Comparison of ENCODE assay signal across 10 cellular contexts in genomic region chr12:75816892-75817291, GRCh38.
DNase-seq lines count a peak whose midpoint lies in the region; ATAC-seq and TF ChIP-seq lines count a peak whose summit lies in the region.
"Had no signal": no experiment of that assay in that cellular context is flagged by ENCODE, and none has a peak within 500 bp of the region (broad histone marks: within the 10 kb centered on the region; RNA-seq: fewer than 3 reads in every experiment).

No MANE protein-coding gene starts in this region.

- H3K27me3 ChIP-seq in PC-3 (ENCODE audit: low read length) = no peaks in the 10 kb centered on the region

- peaks cover 75% of the 10 kb centered on the region for H3K4me1 Mint-ChIP-seq in nephron progenitor cell

- H3K4me3 Mint-ChIP-seq in nephron progenitor cell = no peak overlapping the region

- peaks cover 40% of the 10 kb centered on the region for H3K4me1 ChIP-seq in PC-3 (ENCODE audit: insufficient read depth, low read length)

- no peaks in the 10 kb centered on the region for H3K9me3 ChIP-seq in PC-3 (ENCODE audit: low read length)

- no peaks in the 10 kb centered on the region for H3F3A ChIP-seq in PC-3 (ENCODE audit: low read length, unreplicated experiment)

- H3K27me3 Mint-ChIP-seq in nephron progenitor cell (ENCODE audit: low read depth, poor library complexity) = peaks cover 3% of the 10 kb centered on the region

- H3K36me3 Mint-ChIP-seq in nephron progenitor cell (ENCODE audit: low read depth) = no peaks in the 10 kb centered on the region

- no TSS peak for BruUV-seq in PC-3 (replicated peaks; lab: Mats Ljungman, UMichigan)

- H3K9ac ChIP-seq in PC-3 (ENCODE audit: low read length) = peak overlapping the region; percentile 44
- H3K9ac ChIP-seq: KMS-11 had no signal

- H3K4me3 ChIP-seq in AG10803 (ENCODE audit: low read length) = no peak overlapping the region
- H3K4me3 ChIP-seq in PC-3 (ENCODE audit: low read length) = no peak overlapping the region
- no peak overlapping the region for H3K4me3 ChIP-seq in fibroblast of villous mesenchyme (ENCODE audit: low read depth, low read length)

- no peaks in the 10 kb centered on the region for H3K36me3 ChIP-seq in PC-3 (ENCODE audit: low read depth, low read length)

- no peaks in the 10 kb centered on the region for H4K20me1 ChIP-seq in PC-3 (ENCODE audit: low read length)

- no peak overlapping the region for H3K27ac Mint-ChIP-seq in nephron progenitor cell

- no peaks in the 10 kb centered on the region; the same call in 1 of the 2 replicates for H3K9me2 ChIP-seq in PC-3 (replicated peaks; ENCODE audit: low read length)

- DNase-seq in AG10803 (ENCODE audit: low read depth) (peak; percentile 76), PC-3 (peak; percentile 92), fibroblast of villous mesenchyme (ENCODE audit: low read depth) (peak; percentile 61), NCI-H1436 treated with DMSO at 0.1 percent for 48 hours (lab: John Stamatoyannopoulos, UW) (no peak), hippocampal formation (lab: John Stamatoyannopoulos, UW) (no peak), nephron progenitor cell (no peak)
- no peak for DNase-seq in activated CD4-positive, alpha-beta T cell treated with anti-CD3 and anti-CD28 coated beads, Interleukin-2, amount 50 U/mL, for 4 hours
- DNase-seq: midbrain had no signal

- H3K27ac ChIP-seq in PC-3 (ENCODE audit: low read length) = peak overlapping the region; percentile 59
- H3K27ac ChIP-seq: KMS-11 had no signal

- TF ChIP-seq CTCF in AG10803 (conservative IDR thresholded peaks at IDR 0.05; ENCODE audit: low read length) (no peak; the same call in 1 of the 2 replicates), PC-3 (conservative IDR thresholded peaks at IDR 0.05; ENCODE audit: low read depth, low read length) (peak; percentile 76), fibroblast of villous mesenchyme (IDR thresholded peaks at IDR 0.05; ENCODE audit: insufficient read depth, low read depth, low read length) (no peak), nephron progenitor cell (IDR thresholded peaks at IDR 0.05) (no peak)

- no peaks in the 10 kb centered on the region for H3K79me2 ChIP-seq in PC-3 (ENCODE audit: low read length)

- no peak overlapping the region for H2AFZ ChIP-seq in PC-3 (ENCODE audit: low read length)

- POLR2A ChIA-PET in PC-3 (lab: Charles Lee; ENCODE audit: unreplicated experiment) = interaction anchor here (0.5 to 1.1 kb wide), 5 partner anchors 127 to 259 kb away, joined by 3 to 7 read pairs (median 3); partner anchors contain the start of gene PHLDA1

- peak overlapping the region; percentile 20; the same call in 1 of the 2 replicates for H3K4me2 ChIP-seq in PC-3 (ENCODE audit: low read length)
- H3K4me2 ChIP-seq: KMS-11 had no signal

- ATAC-seq in GM18868 (IDR thresholded peaks at IDR 0.05; ENCODE audit: unreplicated experiment) (peak; percentile 27), PC-3 (peak; percentile 73)

- intact Hi-C loops in PC-3 (cut with micrococcal nuclease) = loop anchor here (1.0 to 5.0 kb wide), 8 partner anchors 8 to 290 kb away; no protein-coding TSS in a partner anchor

- no peaks in the 10 kb centered on the region for H3K9me3 Mint-ChIP-seq in nephron progenitor cell

- CTCF ChIA-PET in PC-3 (lab: Charles Lee) = interaction anchor here (0.5 to 1.3 kb wide), 7 partner anchors 46 to 249 kb away, joined by 3 to 6 read pairs (median 3); partner anchors contain the start of gene PHLDA1

Comparison
In these comparisons a context has a peak if more than half of its experiments do, and no peak if none do; other contexts are left out.
1. DNase-seq: peak in AG10803 (single experiment), PC-3 (single experiment) and fibroblast of villous mesenchyme (single experiment); none in NCI-H1436 treated with DMSO at 0.1 percent for 48 hours (single experiment), hippocampal formation (0 of 2), nephron progenitor cell (single experiment) and activated CD4-positive, alpha-beta T cell treated with anti-CD3 and anti-CD28 coated beads, Interleukin-2, amount 50 U/mL, for 4 hours (0 of 2).